ENCODE assay signal across 20 cellular contexts in the genomic region with DNA sequence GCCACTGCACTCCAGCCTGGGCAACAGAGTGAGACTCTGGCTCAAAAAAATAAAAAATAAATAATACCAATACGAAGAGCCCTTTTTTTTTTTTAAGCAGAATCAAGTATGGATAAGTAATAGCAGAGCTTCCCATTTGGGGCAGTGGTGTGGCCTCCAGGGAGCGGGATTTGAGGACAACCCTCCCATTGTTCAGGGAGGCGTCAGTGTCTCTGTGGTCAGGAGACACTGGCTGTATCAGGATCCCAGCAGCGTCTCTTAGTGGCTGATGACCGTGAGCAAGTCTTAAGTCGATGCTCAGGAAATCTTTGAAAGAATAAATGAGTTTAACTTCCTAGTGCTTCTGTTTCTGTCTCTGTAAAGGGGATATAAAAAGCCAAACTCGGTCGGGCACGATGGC.
"Had no signal": no experiment of that assay in that cellular context is flagged by ENCODE, and none has a peak within 500 bp of the region (broad histone marks: within the 10 kb centered on the region; RNA-seq: fewer than 3 reads in every experiment).

No MANE protein-coding gene starts in this region.

- H3K4me1 ChIP-seq: esophagus muscularis mucosa, gastroesophageal sphincter, left ventricle myocardium inferior, lower lobe of right lung, psoas muscle, spleen, transverse colon had no signal

- H3K27me3 Mint-ChIP-seq: naive B cell; stimulated activated naive CD8-positive, alpha-beta T cell treated with anti-CD3 and anti-CD28 coated beads, Interleukin-15, Interleukin-2, amounts not matched to agents 100 ng/mL and 50 ng/mL, for 24 hours had no signal

- H3K27ac ChIP-seq: epithelial cell of prostate, esophagus muscularis mucosa, gastroesophageal sphincter, left ventricle myocardium inferior, lower lobe of right lung, ovary, psoas muscle, right lobe of liver, spleen, thoracic aorta, transverse colon had no signal

- H3K27me3 ChIP-seq: esophagus muscularis mucosa, gastroesophageal sphincter, ovary, right lobe of liver, spleen, transverse colon had no signal

- H3K4me3 ChIP-seq: esophagus muscularis mucosa, gastroesophageal sphincter, left ventricle myocardium inferior, lower lobe of right lung, ovary, psoas muscle, right lobe of liver, spleen, thoracic aorta, transverse colon had no signal

- DNase-seq: effector memory CD4-positive, alpha-beta T cell; immature natural killer cell; left cardiac atrium; lower lobe of right lung; naive B cell; psoas muscle; right lobe of liver; spleen; stimulated activated CD4-positive, alpha-beta T cell treated with anti-CD3 and anti-CD28 coated beads, Interleukin-15, amount 100 ng/mL, for 24 hours; stimulated activated CD4-positive, alpha-beta T cell treated with anti-CD3 and anti-CD28 coated beads, Interleukin-1b, Interleukin-23, amount 100 ng/mL, for 48 hours; stimulated activated CD4-positive, alpha-beta T cell treated with anti-CD3 and anti-CD28 coated beads, Interleukin-4, amount 100 ng/mL, for 24 hours; transverse colon had no signal

- H3K27ac Mint-ChIP-seq: stimulated activated memory B cell treated with anti-CD40 and anti-IgM and Interleukin-4, amounts not matched to agents 10 μg/mL and 1 μg/mL and 100 μg/mL, for 72 hours; stimulated activated naive CD8-positive, alpha-beta T cell treated with anti-CD3 and anti-CD28 coated beads, Interleukin-15, Interleukin-2, amounts not matched to agents 100 ng/mL and 50 ng/mL, for 24 hours had no signal

- H3K36me3 Mint-ChIP-seq: immature natural killer cell; naive B cell; stimulated activated memory B cell treated with anti-CD40 and anti-IgM and Interleukin-4, amounts not matched to agents 10 μg/mL and 1 μg/mL and 100 μg/mL, for 72 hours had no signal

- H3K9me3 ChIP-seq: esophagus muscularis mucosa, gastroesophageal sphincter, left ventricle myocardium inferior, lower lobe of right lung, ovary, psoas muscle, right lobe of liver, spleen, thoracic aorta, transverse colon had no signal

- H3K4me1 Mint-ChIP-seq: immature natural killer cell had no signal

- H3K4me3 Mint-ChIP-seq: immature natural killer cell; naive B cell; stimulated activated memory B cell treated with anti-CD40 and anti-IgM and Interleukin-4, amounts not matched to agents 10 μg/mL and 1 μg/mL and 100 μg/mL, for 72 hours; stimulated activated naive CD8-positive, alpha-beta T cell treated with anti-CD3 and anti-CD28 coated beads, Interleukin-15, Interleukin-2, amounts not matched to agents 100 ng/mL and 50 ng/mL, for 24 hours had no signal

- H3K36me3 ChIP-seq: esophagus muscularis mucosa, gastroesophageal sphincter, left ventricle myocardium inferior, lower lobe of right lung, ovary, right lobe of liver, spleen, thoracic aorta, transverse colon had no signal

- H3K9me3 Mint-ChIP-seq: immature natural killer cell; naive B cell; stimulated activated memory B cell treated with anti-CD40 and anti-IgM and Interleukin-4, amounts not matched to agents 10 μg/mL and 1 μg/mL and 100 μg/mL, for 72 hours; stimulated activated naive CD8-positive, alpha-beta T cell treated with anti-CD3 and anti-CD28 coated beads, Interleukin-15, Interleukin-2, amounts not matched to agents 100 ng/mL and 50 ng/mL, for 24 hours had no signal
